19 cellular contexts compared by ENCODE assay signal in the genomic region with DNA sequence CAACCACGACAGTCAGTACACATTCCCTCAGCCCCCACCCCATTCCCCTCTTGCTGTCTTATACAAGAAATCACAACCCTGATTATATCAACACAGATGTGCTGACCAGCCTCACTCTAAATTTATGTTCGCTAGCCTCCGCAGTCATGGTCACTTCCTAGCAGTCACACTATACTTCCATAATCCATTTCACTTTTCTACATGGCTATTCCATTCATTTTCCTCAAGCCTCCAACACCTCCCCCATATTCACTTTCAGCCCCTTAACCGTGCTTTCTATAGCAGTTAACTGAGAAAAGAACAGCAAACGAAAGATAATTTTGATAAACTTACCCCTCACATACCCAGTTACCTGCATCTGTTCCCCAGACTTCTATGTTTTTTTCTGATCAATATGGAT. TPM values are rescaled to one million over a fixed set of nuclear protein-coding genes. Genes with fewer than 3 reads are reported as not detected.
DNase-seq lines count a peak whose midpoint lies in the region; ATAC-seq and TF ChIP-seq lines count a peak whose summit lies in the region.
"Had no signal": no experiment of that assay in that cellular context is flagged by ENCODE, and none has a peak within 500 bp of the region (broad histone marks: within the 10 kb centered on the region; RNA-seq: fewer than 3 reads in every experiment).

No MANE protein-coding gene starts in this region.

- peaks cover 81% of the 10 kb centered on the region for H3K4me1 Mint-ChIP-seq in activated T-cell treated with anti-CD3 and anti-CD28 coated beads, Interleukin-2, amount 50 U/mL, for 24 hours (ENCODE audit: low read depth)
- H3K4me1 Mint-ChIP-seq in endothelial cell (ENCODE audit: unreplicated experiment) (peaks cover 38% of the 10 kb centered on the region), progenitor cell of endocrine pancreas (ENCODE audit: low read depth) (peaks cover 53% of the 10 kb centered on the region)

- DNase-seq in activated T-cell treated with anti-CD3 and anti-CD28 coated beads, Interleukin-2, amount 50 U/mL, for 24 hours = no peak
- DNase-seq in activated T-cell treated with anti-CD3 and anti-CD28 coated beads for 4 hours (no peak), endothelial cell (ENCODE audit: low spot score) (no peak), progenitor cell of endocrine pancreas (ENCODE audit: low spot score, unreplicated experiment) (no peak), NCI-H345 treated with DMSO at 0.1 percent for 48 hours (lab: John Stamatoyannopoulos, UW; ENCODE audit: unreplicated experiment) (no peak), kidney tubule cell (ENCODE audit: low spot score) (no peak)
- DNase-seq: brain microvascular endothelial cell; dorsolateral prefrontal cortex; gastrocnemius medialis; MG63; NCI-H146; psoas muscle; stimulated activated CD4-positive, alpha-beta T cell treated with anti-CD3 and anti-CD28 coated beads, Interleukin-4, amount 100 ng/mL, for 4 hours; T1000 had no signal

- no peak overlapping the region for H3K4me3 ChIP-seq in Loucy (ENCODE audit: low read length, poor library complexity, severe bottlenecking)
- H3K4me3 ChIP-seq: A549, dorsolateral prefrontal cortex, gastrocnemius medialis, MG63, psoas muscle, smooth muscle cell had no signal

- no peak overlapping the region for H3K4me3 Mint-ChIP-seq in activated T-cell treated with anti-CD3 and anti-CD28 coated beads, Interleukin-2, amount 50 U/mL, for 24 hours
- H3K4me3 Mint-ChIP-seq in endothelial cell (ENCODE audit: unreplicated experiment) = peak overlapping the region; percentile 21
- H3K4me3 Mint-ChIP-seq in progenitor cell of endocrine pancreas (ENCODE audit: low read depth) = no peak overlapping the region

- peaks cover 98% of the 10 kb centered on the region for H4K20me1 ChIP-seq in Loucy (ENCODE audit: insufficient read depth, low read length, poor library complexity, severe bottlenecking)

- TF ChIP-seq CTCF in Loucy (conservative IDR thresholded peaks at IDR 0.05; ENCODE audit: low read length) = no peak
- no peak for TF ChIP-seq CTCF in endothelial cell (IDR thresholded peaks at IDR 0.05; ENCODE audit: unreplicated experiment)
- TF ChIP-seq CTCF in progenitor cell of endocrine pancreas (IDR thresholded peaks at IDR 0.05; ENCODE audit: unreplicated experiment) = no peak

- H2AFZ ChIP-seq in Loucy (ENCODE audit: low read length) = no peak overlapping the region

- peak overlapping the region; percentile 97 for H3K4me2 ChIP-seq in Loucy (ENCODE audit: low read depth, low read length, poor library complexity, severe bottlenecking)
- H3K4me2 ChIP-seq: smooth muscle cell had no signal

- H3K27me3 Mint-ChIP-seq in activated T-cell treated with anti-CD3 and anti-CD28 coated beads, Interleukin-2, amount 50 U/mL, for 24 hours = no peaks in the 10 kb centered on the region
- H3K27me3 Mint-ChIP-seq in endothelial cell (ENCODE audit: unreplicated experiment) = peaks cover 1% of the 10 kb centered on the region
- H3K27me3 Mint-ChIP-seq in progenitor cell of endocrine pancreas = no peaks in the 10 kb centered on the region

- peaks cover 59% of the 10 kb centered on the region for H3K4me1 ChIP-seq in Loucy (ENCODE audit: insufficient read depth, low read length, poor library complexity, severe bottlenecking)

- H3K27me3 ChIP-seq in Loucy (ENCODE audit: insufficient read depth, low read length, poor library complexity, severe bottlenecking) = no peaks in the 10 kb centered on the region
- H3K27me3 ChIP-seq: brain microvascular endothelial cell, dorsolateral prefrontal cortex, gastrocnemius medialis, MG63 had no signal

- peaks cover 100% of the 10 kb centered on the region for H3K79me2 ChIP-seq in Loucy (ENCODE audit: insufficient read depth, low read length)

- H3K9me3 Mint-ChIP-seq in activated T-cell treated with anti-CD3 and anti-CD28 coated beads, Interleukin-2, amount 50 U/mL, for 24 hours = no peaks in the 10 kb centered on the region
- no peaks in the 10 kb centered on the region for H3K9me3 Mint-ChIP-seq in endothelial cell (ENCODE audit: unreplicated experiment)
- H3K9me3 Mint-ChIP-seq in progenitor cell of endocrine pancreas (ENCODE audit: low read depth) = no peaks in the 10 kb centered on the region
- H3K9me3 Mint-ChIP-seq: activated naive CD4-positive, alpha-beta T cell treated with anti-CD3 and anti-CD28 coated beads, Interleukin-2, amount 50 U/mL, for 72 hours had no signal

- H3K36me3 ChIP-seq in Loucy (ENCODE audit: insufficient read depth, low read length) = peaks cover 10% of the 10 kb centered on the region
- H3K36me3 ChIP-seq: brain microvascular endothelial cell, gastrocnemius medialis had no signal

- H3K27ac Mint-ChIP-seq in activated T-cell treated with anti-CD3 and anti-CD28 coated beads, Interleukin-2, amount 50 U/mL, for 24 hours = peak overlapping the region; percentile 80
- H3K27ac Mint-ChIP-seq in endothelial cell (ENCODE audit: unreplicated experiment) (no peak overlapping the region), progenitor cell of endocrine pancreas (peak overlapping the region; percentile 44)

- no peak for ATAC-seq in GM21360 (IDR thresholded peaks at IDR 0.05; ENCODE audit: unreplicated experiment)
- ATAC-seq: gastrocnemius medialis, psoas muscle had no signal

- H3K9ac ChIP-seq in Loucy (ENCODE audit: low read depth, low read length, poor library complexity, severe bottlenecking) = no peak overlapping the region

- H3K9me2 ChIP-seq in Loucy (replicated peaks; ENCODE audit: low read depth, low read length) = no peaks in the 10 kb centered on the region

- no peaks in the 10 kb centered on the region for H3K9me3 ChIP-seq in Loucy (ENCODE audit: insufficient read depth, low read depth, low read length)
- H3K9me3 ChIP-seq: A549, gastrocnemius medialis, MG63, psoas muscle had no signal

- H3K36me3 Mint-ChIP-seq in activated T-cell treated with anti-CD3 and anti-CD28 coated beads, Interleukin-2, amount 50 U/mL, for 24 hours (ENCODE audit: low read depth) = peaks cover 76% of the 10 kb centered on the region
- H3K36me3 Mint-ChIP-seq in endothelial cell (ENCODE audit: low read depth, unreplicated experiment) (no peaks in the 10 kb centered on the region), progenitor cell of endocrine pancreas (ENCODE audit: insufficient read depth) (peaks cover 3% of the 10 kb centered on the region)

- no peaks in the 10 kb centered on the region for H3F3A ChIP-seq in Loucy (ENCODE audit: low read depth)

RNA-seq across cellular contexts. Expression of a gene that starts 8.4 kb away (rescaled TPM):
- 137 TPM for total RNA-seq in endothelial cell (ENCODE audit: unreplicated experiment)
- total RNA-seq in progenitor cell of endocrine pancreas = 120 and 133 TPM in 2 replicates
